11 cellular contexts compared by ENCODE assay signal in the genomic region with DNA sequence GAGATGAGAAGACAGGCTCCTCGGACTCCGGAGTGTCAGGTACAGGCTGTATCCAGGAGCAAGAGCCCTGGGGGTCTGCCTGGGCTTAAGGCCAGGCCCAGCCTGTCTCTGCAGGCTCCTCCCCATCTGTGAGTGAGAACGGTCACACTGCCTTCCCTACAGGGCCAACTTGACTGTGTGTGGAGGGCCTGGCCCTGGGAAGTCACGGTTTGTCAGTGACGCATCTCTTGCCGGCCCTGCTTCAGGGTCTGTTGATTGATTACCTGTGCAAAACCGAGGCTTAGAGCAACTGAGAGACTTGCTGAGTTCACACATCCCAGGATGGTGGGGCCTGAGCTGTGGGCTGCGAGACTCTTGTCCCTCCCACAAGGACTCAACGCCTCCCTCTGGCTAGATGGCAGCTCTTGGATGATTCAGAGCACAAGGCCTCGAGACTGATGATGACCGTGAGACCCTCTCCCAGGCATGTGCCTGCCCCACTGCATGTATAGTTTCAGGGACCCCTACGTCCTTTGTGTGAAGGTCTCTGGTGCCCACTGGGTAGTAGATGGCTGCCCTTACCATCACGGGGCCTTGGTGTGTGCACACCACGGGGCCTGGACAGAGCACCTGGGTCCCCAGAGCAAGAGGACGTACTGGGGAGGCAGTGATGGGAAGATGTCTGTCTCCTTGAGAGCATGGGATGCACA. TPM values are rescaled to one million over a fixed set of nuclear protein-coding genes. Genes with fewer than 3 reads are reported as not detected.
DNase-seq lines count a peak whose midpoint lies in the region; ATAC-seq and TF ChIP-seq lines count a peak whose summit lies in the region.
"Had no signal": no experiment of that assay in that cellular context is flagged by ENCODE, and none has a peak within 500 bp of the region (broad histone marks: within the 10 kb centered on the region; RNA-seq: fewer than 3 reads in every experiment).

No MANE protein-coding gene starts in this region.

- peaks cover 64% of the 10 kb centered on the region for H3K36me3 ChIP-seq in right atrium auricular region

- CTCF ChIA-PET in activated CD8-positive, alpha-beta memory T cell treated with anti-CD3 and anti-CD28 coated beads, Interleukin-2, amount 10 ng/mL, durations not matched to agents 7 days and 5 days (lab: Charles Lee): interaction anchor here (1.0 to 2.8 kb wide), 10 partner anchors 8 to 222 kb away, joined by 3 to 20 read pairs (median 10); a partner anchor contains a TSS

- no peak overlapping the region for H3K4me3 ChIP-seq in right atrium auricular region
- H3K4me3 ChIP-seq: lung had no signal

- peaks cover 38 to 70% (median 55%) of the 10 kb centered on the region in 3 donors for H3K4me1 Mint-ChIP-seq in IgD-negative memory B cell
- H3K4me1 Mint-ChIP-seq in activated CD8-positive, alpha-beta memory T cell treated with anti-CD3 and anti-CD28 coated beads, Interleukin-2, amount 10 ng/mL, durations not matched to agents 7 days and 5 days: peaks cover 86% of the 10 kb centered on the region
- H3K4me1 Mint-ChIP-seq in stimulated activated memory B cell treated with anti-CD40 and anti-IgM and Interleukin-4, amounts not matched to agents 10 μg/mL and 1 μg/mL and 100 μg/mL, for 72 hours: peaks cover 91% of the 10 kb centered on the region

- peak overlapping the region; percentile 97 to 100 (median 98) for H3K27ac Mint-ChIP-seq in IgD-negative memory B cell
- peak overlapping the region; percentile 86 for H3K27ac Mint-ChIP-seq in activated CD8-positive, alpha-beta memory T cell treated with anti-CD3 and anti-CD28 coated beads, Interleukin-2, amount 10 ng/mL, durations not matched to agents 7 days and 5 days
- H3K27ac Mint-ChIP-seq in stimulated activated memory B cell treated with anti-CD40 and anti-IgM and Interleukin-4, amounts not matched to agents 10 μg/mL and 1 μg/mL and 100 μg/mL, for 72 hours: peak overlapping the region; percentile 88

- ATAC-seq in activated CD8-positive, alpha-beta memory T cell treated with anti-CD3 and anti-CD28 coated beads, Interleukin-2, amount 10 ng/mL, durations not matched to agents 7 days and 5 days: no peak
- ATAC-seq in stimulated activated memory B cell treated with anti-CD40 and anti-IgM and Interleukin-4, amounts not matched to agents 10 μg/mL and 1 μg/mL and 100 μg/mL, for 72 hours: no peak
- ATAC-seq in GM21723 (IDR thresholded peaks at IDR 0.05; ENCODE audit: unreplicated experiment): no peak
- ATAC-seq: esophagus mucosa had no signal

- peaks cover 3 to 97% of the 10 kb centered on the region in 2 donors for H3K4me1 ChIP-seq in right atrium auricular region

- H3K27me3 Mint-ChIP-seq in IgD-negative memory B cell: peaks cover 6% of the 10 kb centered on the region
- no peaks in the 10 kb centered on the region for H3K27me3 Mint-ChIP-seq in activated CD8-positive, alpha-beta memory T cell treated with anti-CD3 and anti-CD28 coated beads, Interleukin-2, amount 10 ng/mL, durations not matched to agents 7 days and 5 days
- no peaks in the 10 kb centered on the region for H3K27me3 Mint-ChIP-seq in stimulated activated memory B cell treated with anti-CD40 and anti-IgM and Interleukin-4, amounts not matched to agents 10 μg/mL and 1 μg/mL and 100 μg/mL, for 72 hours

- H3K27ac ChIP-seq in right atrium auricular region: peak overlapping the region; percentile 92 to 96

- H3K27me3 ChIP-seq in right atrium auricular region: no peaks in the 10 kb centered on the region

- no peak for DNase-seq in activated CD8-positive, alpha-beta memory T cell treated with anti-CD3 and anti-CD28 coated beads, Interleukin-2, amount 10 ng/mL, durations not matched to agents 7 days and 5 days
- DNase-seq in right atrium auricular region (ENCODE audit: low spot score) (no peak), NCI-H524 (lab: John Stamatoyannopoulos, UW) (no peak), NCI-H1694 (lab: John Stamatoyannopoulos, UW) (no peak)
- DNase-seq: GF-D8, NCI-H1436 treated with DMSO at 0.1 percent for 48 hours had no signal

- TF ChIP-seq CTCF in right atrium auricular region (IDR thresholded peaks at IDR 0.05): no peak

- H3K9me3 ChIP-seq in right atrium auricular region: no peaks in the 10 kb centered on the region

- peak overlapping the region; percentile 80 to 90 (median 85) for H3K4me3 Mint-ChIP-seq in IgD-negative memory B cell
- H3K4me3 Mint-ChIP-seq in activated CD8-positive, alpha-beta memory T cell treated with anti-CD3 and anti-CD28 coated beads, Interleukin-2, amount 10 ng/mL, durations not matched to agents 7 days and 5 days: peak overlapping the region; percentile 64
- peak overlapping the region; percentile 81 for H3K4me3 Mint-ChIP-seq in stimulated activated memory B cell treated with anti-CD40 and anti-IgM and Interleukin-4, amounts not matched to agents 10 μg/mL and 1 μg/mL and 100 μg/mL, for 72 hours

- peaks cover 0 to 1% (median 0%) of the 10 kb centered on the region in 3 donors for H3K9me3 Mint-ChIP-seq in IgD-negative memory B cell
- H3K9me3 Mint-ChIP-seq in activated CD8-positive, alpha-beta memory T cell treated with anti-CD3 and anti-CD28 coated beads, Interleukin-2, amount 10 ng/mL, durations not matched to agents 7 days and 5 days (ENCODE audit: low read depth): no peaks in the 10 kb centered on the region
- no peaks in the 10 kb centered on the region for H3K9me3 Mint-ChIP-seq in stimulated activated memory B cell treated with anti-CD40 and anti-IgM and Interleukin-4, amounts not matched to agents 10 μg/mL and 1 μg/mL and 100 μg/mL, for 72 hours

- peaks cover 11% of the 10 kb centered on the region for H3K36me3 Mint-ChIP-seq in IgD-negative memory B cell
- H3K36me3 Mint-ChIP-seq in activated CD8-positive, alpha-beta memory T cell treated with anti-CD3 and anti-CD28 coated beads, Interleukin-2, amount 10 ng/mL, durations not matched to agents 7 days and 5 days: peaks cover 76% of the 10 kb centered on the region
- peaks cover 86% of the 10 kb centered on the region for H3K36me3 Mint-ChIP-seq in stimulated activated memory B cell treated with anti-CD40 and anti-IgM and Interleukin-4, amounts not matched to agents 10 μg/mL and 1 μg/mL and 100 μg/mL, for 72 hours

RNA-seq across cellular contexts. Expression of a gene that starts 6.0 kb away (rescaled TPM):
- polyA plus RNA-seq in IgD-negative memory B cell: 39.2 TPM
- 10 to 100 TPM; 74.8 to 91.9 TPM for total RNA-seq in activated CD8-positive, alpha-beta memory T cell treated with anti-CD3 and anti-CD28 coated beads, Interleukin-2, amount 10 ng/mL, durations not matched to agents 7 days and 5 days
- 100 to 1,000 TPM; 127 to 151 TPM for total RNA-seq in right atrium auricular region

RNA-seq across cellular contexts. Expression of a gene that starts 46.1 kb away (rescaled TPM):
- 38.6 TPM for polyA plus RNA-seq in IgD-negative memory B cell
- total RNA-seq in activated CD8-positive, alpha-beta memory T cell treated with anti-CD3 and anti-CD28 coated beads, Interleukin-2, amount 10 ng/mL, durations not matched to agents 7 days and 5 days: 10 to 100 TPM; 31.4 to 37.5 TPM
- total RNA-seq in right atrium auricular region: 10 to 100 TPM; 11.6 to 11.8 TPM
